ENCODE assay signal across 1 cellular context in the genomic region with DNA sequence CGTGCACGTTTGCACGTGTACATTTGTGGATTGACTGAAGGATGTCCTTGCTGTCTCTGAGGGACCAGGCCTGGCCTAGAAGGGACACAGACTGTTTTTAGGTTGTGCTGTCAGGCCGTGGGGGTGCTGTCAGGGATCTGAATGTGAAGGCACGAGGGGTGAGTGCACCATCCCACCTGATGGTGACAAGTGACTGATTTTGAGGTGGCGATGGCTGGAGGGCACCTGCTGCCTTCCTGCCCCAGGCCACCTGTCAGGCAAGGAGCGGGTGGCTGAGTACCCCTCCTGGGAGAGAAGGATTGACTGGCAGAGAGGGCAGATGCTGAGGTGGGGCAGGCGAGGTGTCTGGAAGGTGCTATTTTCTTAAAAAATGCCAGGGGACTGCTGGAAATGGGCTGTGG.
TF ChIP-seq lines count a peak whose summit lies in the region.

No MANE protein-coding gene starts in this region.

TF ChIP-seq in IMR-90, 13 proteins besides CTCF, POLR2A, EP300 and RAD21:
- no peak for TF ChIP-seq BHLHE40 (IDR thresholded peaks at IDR 0.05; ENCODE audit: low read depth, low read length)
- no peak for TF ChIP-seq CHD1 (IDR thresholded peaks at IDR 0.05; ENCODE audit: low read depth, low read length)
- no peak for TF ChIP-seq MAZ (IDR thresholded peaks at IDR 0.05; ENCODE audit: borderline replicate concordance, low read depth, low read length)
- TF ChIP-seq, protein P1, sequence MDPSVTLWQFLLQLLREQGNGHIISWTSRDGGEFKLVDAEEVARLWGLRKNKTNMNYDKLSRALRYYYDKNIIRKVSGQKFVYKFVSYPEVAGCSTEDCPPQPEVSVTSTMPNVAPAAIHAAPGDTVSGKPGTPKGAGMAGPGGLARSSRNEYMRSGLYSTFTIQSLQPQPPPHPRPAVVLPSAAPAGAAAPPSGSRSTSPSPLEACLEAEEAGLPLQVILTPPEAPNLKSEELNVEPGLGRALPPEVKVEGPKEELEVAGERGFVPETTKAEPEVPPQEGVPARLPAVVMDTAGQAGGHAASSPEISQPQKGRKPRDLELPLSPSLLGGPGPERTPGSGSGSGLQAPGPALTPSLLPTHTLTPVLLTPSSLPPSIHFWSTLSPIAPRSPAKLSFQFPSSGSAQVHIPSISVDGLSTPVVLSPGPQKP (IDR thresholded peaks at IDR 0.05; ENCODE audit: borderline replicate concordance, low read depth, low read length): no peak
- TF ChIP-seq CEBPB (IDR thresholded peaks at IDR 0.05; ENCODE audit: low read depth, low read length): no peak
- TF ChIP-seq, protein P2, sequence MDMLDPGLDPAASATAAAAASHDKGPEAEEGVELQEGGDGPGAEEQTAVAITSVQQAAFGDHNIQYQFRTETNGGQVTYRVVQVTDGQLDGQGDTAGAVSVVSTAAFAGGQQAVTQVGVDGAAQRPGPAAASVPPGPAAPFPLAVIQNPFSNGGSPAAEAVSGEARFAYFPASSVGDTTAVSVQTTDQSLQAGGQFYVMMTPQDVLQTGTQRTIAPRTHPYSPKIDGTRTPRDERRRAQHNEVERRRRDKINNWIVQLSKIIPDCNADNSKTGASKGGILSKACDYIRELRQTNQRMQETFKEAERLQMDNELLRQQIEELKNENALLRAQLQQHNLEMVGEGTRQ (IDR thresholded peaks at IDR 0.05; ENCODE audit: low read depth, low read length): no peak
- no peak for TF ChIP-seq RFX5 (IDR thresholded peaks at IDR 0.05; ENCODE audit: low read depth, low read length)
- TF ChIP-seq NFE2L2 (IDR thresholded peaks at IDR 0.05; ENCODE audit: low read depth, low read length): no peak
- TF ChIP-seq MAFK (IDR thresholded peaks at IDR 0.05; ENCODE audit: low read depth, low read length): no peak
- TF ChIP-seq RCOR1 (IDR thresholded peaks at IDR 0.05; ENCODE audit: insufficient replicate concordance, low read length): no peak
- TF ChIP-seq FOS (IDR thresholded peaks at IDR 0.05; ENCODE audit: low read depth, low read length): no peak
- no peak for TF ChIP-seq SMC3 (IDR thresholded peaks at IDR 0.05; ENCODE audit: low read depth, low read length)
- TF ChIP-seq MXI1 (IDR thresholded peaks at IDR 0.05; ENCODE audit: borderline replicate concordance, low read depth, low read length): no peak
